In genomic region chr14:23953464-23954278, GRCh38 we compare ENCODE assay signal across 7 cellular contexts. TPM values are rescaled to one million over a fixed set of nuclear protein-coding genes. Genes with fewer than 3 reads are reported as not detected.
DNase-seq lines count a peak whose midpoint lies in the region; ATAC-seq and TF ChIP-seq lines count a peak whose summit lies in the region.

DHRS4 (plus strand) TSS chr14:23953770; CDS start chr14:23953789, 19 bp downstream.

- peak; percentile 95 for TF ChIP-seq CTCF in astrocyte of the cerebellum (IDR thresholded peaks at IDR 0.05; ENCODE audit: low read depth, low read length, missing control alignments)

- intact Hi-C loops in sciatic nerve (cut with DNase I) = no loop called here

- ATAC-seq in GM18508 (IDR thresholded peaks at IDR 0.05; ENCODE audit: insufficient read depth, unreplicated experiment) (peak; percentile 69), HG02981 (IDR thresholded peaks at IDR 0.05; ENCODE audit: unreplicated experiment) (peak; percentile 82), sciatic nerve (peak; percentile 99)

- in situ Hi-C loops in astrocyte of the cerebellum (cut with HindIII; ENCODE audit: low sequenced_read_pairs) = no loop called here

- H3K4me3 ChIP-seq in astrocyte of the cerebellum (ENCODE audit: low read depth, low read length) = peak within 1 kb of the TSS; percentile 82

- DNase-seq in NCI-H2029 (lab: John Stamatoyannopoulos, UW) (peak; percentile 75), T-helper 9 cell (peak; percentile 81), astrocyte of the cerebellum (ENCODE audit: low read depth) (peak; percentile 41), hippocampal formation (lab: John Stamatoyannopoulos, UW) (peak; percentile 71 to 91), sciatic nerve (ENCODE audit: low spot score) (peak; percentile 93)

RNA-seq across cellular contexts. Expression of gene DHRS4, which starts in this region (rescaled TPM):
- 24.3 TPM for total RNA-seq in sciatic nerve

Comparison
In these comparisons a context has a peak if more than half of its experiments do, and no peak if none do; other contexts are left out.
1. Peak in every context shown above with its lines: DNase-seq, ATAC-seq and H3K4me3 ChIP-seq.
2. DNase-seq: peak in every context shown above with its lines; median percentile 93 in sciatic nerve; 81 in T-helper 9 cell; 81 in hippocampal formation; 75 in NCI-H2029; 41 in astrocyte of the cerebellum.